In genomic region chr2:38666578-38666926, GRCh38 we compare ENCODE assay signal across 8 cellular contexts. TPM values are rescaled to one million over a fixed set of nuclear protein-coding genes. Genes with fewer than 3 reads are reported as not detected.
DNase-seq lines count a peak whose midpoint lies in the region; ATAC-seq, FAIRE-seq and TF ChIP-seq lines count a peak whose summit lies in the region.

No MANE protein-coding gene starts in this region.

- intact Hi-C loops in K562 (cut with micrococcal nuclease) = loop anchor here (1.0 kb wide), 1 partner anchor 65 kb away; no protein-coding TSS in a partner anchor

- peaks cover 23% of the 10 kb centered on the region for H3K79me2 ChIP-seq in K562 (ENCODE audit: control insufficient read depth, insufficient read depth, low read length)

- peak overlapping the region; percentile 67 to 93; a peak in 3 of 4 replicates for H3K9ac ChIP-seq in K562 (ENCODE audit: insufficient read depth in 1 of 2, low read depth in 2 of 2, low read length in 2 of 2)

- peaks cover 12% of the 10 kb centered on the region for H3K36me3 Mint-ChIP-seq in activated T-cell treated with anti-CD3 and anti-CD28 coated beads, Interleukin-2, amount 50 U/mL, for 4 hours (ENCODE audit: insufficient read depth)

- peak; percentile 13 to 23 for ATAC-seq in activated T-cell treated with anti-CD3 and anti-CD28 coated beads, Interleukin-2, amount 50 U/mL, for 4 hours
- ATAC-seq in K562 = peak; percentile 66
- ATAC-seq in left lobe of liver = peak; percentile 73

- peak overlapping the region; percentile 85 for H3K4me3 Mint-ChIP-seq in activated T-cell treated with anti-CD3 and anti-CD28 coated beads, Interleukin-2, amount 50 U/mL, for 4 hours

- H3K36me3 ChIP-seq in K562 (ENCODE audit: control insufficient read depth, insufficient read depth, low read length) = no peaks in the 10 kb centered on the region

- peak overlapping the region; percentile 99 for H2AFZ ChIP-seq in K562 (ENCODE audit: low read depth, low read length)

- CTCF ChIA-PET in K562 (lab: Yijun Ruan, JAX; ENCODE audit: low intra/inter-chr PET ratio) = no interaction called here

- 0% methylated on average over 3 of the region's 3 CpGs for WGBS in K562 (ENCODE audit: insufficient coverage, low coverage, missing lambda C conversion rate)

- no peak for DNase-seq in activated T-cell treated with anti-CD3 and anti-CD28 coated beads, Interleukin-2, amount 50 U/mL, for 4 hours
- no peak for DNase-seq in activated T-cell treated with anti-CD3 and anti-CD28 coated beads, Interleukin-2, amount 50 U/mL, for 48 hours
- DNase-seq in LoVo (ENCODE audit: low spot score) (peak; percentile 49), K562 (ENCODE audit: extremely low read depth in 1 of 4, low spot score in 3 of 4) (peak; percentile 17 to 50 (median 27)), left lobe of liver (ENCODE audit: low spot score) (peak; percentile 71), iPS-NIHi11 (ENCODE audit: low spot score) (no peak), KG1 (lab: John Stamatoyannopoulos, UW) (no peak)

- no peaks in the 10 kb centered on the region for H3K9me1 ChIP-seq in K562 (ENCODE audit: control insufficient read depth, insufficient read depth, low read length)

- H3K9me3 Mint-ChIP-seq in activated T-cell treated with anti-CD3 and anti-CD28 coated beads, Interleukin-2, amount 50 U/mL, for 4 hours = no peaks in the 10 kb centered on the region

- no peak for TF ChIP-seq EP300 in K562 (IDR thresholded peaks at IDR 0.05; ENCODE audit: low read length)

- in situ Hi-C loops in K562 (cut with MboI) = no loop called here

- H3K27ac ChIP-seq in K562 (ENCODE audit: extremely low read depth, low read depth, low read length) (peak overlapping the region; percentile 74), temporal lobe (ENCODE audit: low read depth, low read length) (peak overlapping the region; percentile 18)

- H3K27me3 ChIP-seq in K562 (ENCODE audit: control insufficient read depth in 2 of 2, insufficient read depth in 2 of 2, low read length in 2 of 2) = no peaks in the 10 kb centered on the region

- BruUV-seq in K562 (replicated peaks; lab: Mats Ljungman, UMichigan) = no TSS peak

- H3K4me2 ChIP-seq in K562 (ENCODE audit: insufficient read depth, low read length) = peak overlapping the region; percentile 97

- no peaks in the 10 kb centered on the region for H3K27me3 Mint-ChIP-seq in activated T-cell treated with anti-CD3 and anti-CD28 coated beads, Interleukin-2, amount 50 U/mL, for 4 hours (ENCODE audit: low read depth)

- H3K9me3 ChIP-seq in K562 (replicated peaks; ENCODE audit: control insufficient read depth, insufficient read depth, low read depth, low read length) = no peaks in the 10 kb centered on the region

- TF ChIP-seq CTCF in K562 (IDR thresholded peaks at IDR 0.05 in 2 of 3, conservative IDR thresholded peaks at IDR 0.05 in 1 of 3; ENCODE audit: insufficient read depth in 2 of 3, low read depth in 1 of 3, low read length in 3 of 3) = no peak

- no peak for TF ChIP-seq RAD21 in K562 (CRISPR knock-in tag; conservative IDR thresholded peaks at IDR 0.05 in 1 of 2, IDR thresholded peaks at IDR 0.05 in 1 of 2)

- H3K4me1 Mint-ChIP-seq in activated T-cell treated with anti-CD3 and anti-CD28 coated beads, Interleukin-2, amount 50 U/mL, for 4 hours (ENCODE audit: low read depth) = peaks cover 73% of the 10 kb centered on the region

- peaks cover 7 to 16% of the 10 kb centered on the region in 2 experiments; a peak in 4 of 5 replicates for H3K4me1 ChIP-seq in K562 (replicated peaks in 1 of 2; ENCODE audit: control insufficient read depth in 2 of 2, insufficient read depth in 2 of 2, low read length in 2 of 2)

- no peak for TF ChIP-seq POLR2A in K562 (conservative IDR thresholded peaks at IDR 0.05)

- POLR2A ChIA-PET in K562 (lab: Yijun Ruan, JAX) = interaction anchor here (0.9 to 3.5 kb wide), 6 partner anchors 13 to 84 kb away, joined by 3 to 18 read pairs (median 8); partner anchors contain the start of gene SRSF7

- H4K20me1 ChIP-seq in K562 (replicated peaks; ENCODE audit: control insufficient read depth, insufficient read depth, low read length) = no peaks in the 10 kb centered on the region

- peak; percentile 64 for FAIRE-seq in K562 (lab: Jason Lieb, UNC)

- peak overlapping the region; percentile 64 for H3K4me3 ChIP-seq in K562

TF ChIP-seq in K562, 482 proteins besides CTCF, POLR2A, EP300 and RAD21 (continues in another document):
- TF ChIP-seq ZNF584 (CRISPR knock-in tag; IDR thresholded peaks at IDR 0.05; ENCODE audit: low read depth) (no peak), ZNF79 (CRISPR knock-in tag; IDR thresholded peaks at IDR 0.05; ENCODE audit: low read depth) (no peak), ZFP91 (CRISPR knock-in tag; IDR thresholded peaks at IDR 0.05) (0 out of 2 replicates have a peak, but pooled peaks have one; percentile 0), GABPA (tag; conservative IDR thresholded peaks at IDR 0.05; ENCODE audit: low read depth) (no peak), NFRKB (IDR thresholded peaks at IDR 0.05; ENCODE audit: low read depth) (no peak), NR2C2 (CRISPR knock-in tag; IDR thresholded peaks at IDR 0.05) (no peak; the same call in 1 of the 2 replicates), NR2C2 (tag; IDR thresholded peaks at IDR 0.05) (0 out of 2 replicates have a peak, but pooled peaks have one; percentile 29), NR1H2 (CRISPR knock-in tag; IDR thresholded peaks at IDR 0.05) (0 out of 2 replicates have a peak, but pooled peaks have one; percentile 5), IRF1 (CRISPR knock-in tag; IDR thresholded peaks at IDR 0.05; ENCODE audit: borderline replicate concordance) (no peak), ZFX (CRISPR knock-in tag; IDR thresholded peaks at IDR 0.05) (peak; percentile 24; the same call in 1 of the 2 replicates), ZNF165 (CRISPR knock-in tag; IDR thresholded peaks at IDR 0.05; ENCODE audit: borderline replicate concordance) (no peak), TCF3 (CRISPR knock-in tag; IDR thresholded peaks at IDR 0.05) (0 out of 2 replicates have a peak, but pooled peaks have one; percentile 9), TEAD4 (IDR thresholded peaks at IDR 0.05; ENCODE audit: low read length) (0 out of 2 replicates have a peak, but pooled peaks have one; percentile 11), TEAD4 (CRISPR knock-in tag; IDR thresholded peaks at IDR 0.05; ENCODE audit: borderline replicate concordance) (no peak), ZNF431 (CRISPR knock-in tag; IDR thresholded peaks at IDR 0.05) (peak; percentile 67; the same call in 1 of the 2 replicates), CHCHD3 (CRISPR knock-in tag; IDR thresholded peaks at IDR 0.05) (no peak), ETV6 (IDR thresholded peaks at IDR 0.05; ENCODE audit: borderline replicate concordance in 1 of 2, low read depth in 2 of 2, low read length in 1 of 2) (peak in 1 of 2 experiments; percentile 89; a peak in 2 of 4 replicates), ETV6 (CRISPR knock-in tag; IDR thresholded peaks at IDR 0.05; ENCODE audit: borderline replicate concordance) (no peak), PML (IDR thresholded peaks at IDR 0.05; ENCODE audit: low read length) (0 out of 2 replicates have a peak, but pooled peaks have one; percentile 10)

RNA-seq across cellular contexts. Expression of gene GALM, which starts 0.6 kb away (rescaled TPM):
- total RNA-seq in activated T-cell treated with anti-CD3 and anti-CD28 coated beads, Interleukin-2, amount 50 U/mL, for 4 hours = 10 to 100 TPM; 35.2 to 77.9 (median 58.8) TPM
- 19.3 and 29.1 TPM in 2 replicates for total RNA-seq in K562 (2011; cell fraction: chromatin; rRNA removed; ENCODE audit: low replicate concordance)
- 22.4 and 22.5 TPM in 2 replicates for total RNA-seq in K562 (2011; cell fraction: nucleolus; rRNA removed)
- total RNA-seq in K562 (2011; cell fraction: nucleoplasm; rRNA removed) = 13.8 and 21.6 TPM in 2 replicates
- total RNA-seq in K562 (2014; rRNA removed) (21.8 and 27.9 TPM in 2 replicates), K562 (2014; rRNA removed; fragmentation: Illumina TruSeq; extraction: Trizol) (26.3 and 27.3 TPM in 2 replicates), K562 (2015; rRNA removed; fragmentation: Illumina TruSeq; extraction: Trizol) (22.1 and 23.9 TPM in 2 replicates), K562 (2021) (21.8 and 22.7 TPM in 2 replicates), left lobe of liver (28.5 TPM), temporal lobe (2.7 TPM)
- polyA plus RNA-seq in K562 (2011; rRNA removed) (36.8 and 43.6 TPM in 2 replicates), K562 (2014; fragmentation: Illumina TruSeq; extraction: Trizol) (32.7 and 33.4 TPM in 2 replicates), K562 (2014; fragmentation: Nextera tagmentation; extraction: Ambion mirVana) (10 to 100 TPM; 38.0 to 51.7 TPM), K562 (2014; rRNA removed) (23.3 and 24.3 TPM in 2 replicates)
- 23.9 and 46.7 TPM in 2 replicates for polyA plus RNA-seq in K562 (2011; cell fraction: cytosol; rRNA removed)
- polyA plus RNA-seq in K562 (2011; cell fraction: nucleus; rRNA removed) = 10.8 and 14.1 TPM in 2 replicates
- 14.1 and 59.1 TPM in 2 replicates for polyA plus RNA-seq in K562 (2012)
- polyA minus RNA-seq in K562 (2011; rRNA and poly(A)+ RNA removed) = 38.4 and 42.7 TPM in 2 replicates
- polyA minus RNA-seq in K562 (2011; cell fraction: cytosol; rRNA and poly(A)+ RNA removed) = 21.8 and 25.5 TPM in 2 replicates
- polyA minus RNA-seq in K562 (2011; cell fraction: nucleus; rRNA and poly(A)+ RNA removed) = 20.1 and 28.8 TPM in 2 replicates

Comparison
In these comparisons a context has a peak if more than half of its experiments do, and no peak if none do; other contexts are left out.
1. ATAC-seq: peak in every context shown above with its lines; median percentile 73 in left lobe of liver; 66 in K562; 18 in activated T-cell treated with anti-CD3 and anti-CD28 coated beads, Interleukin-2, amount 50 U/mL, for 4 hours.
2. DNase-seq: peak in LoVo (single experiment), K562 (4 of 4) and left lobe of liver (single experiment); none in activated T-cell treated with anti-CD3 and anti-CD28 coated beads, Interleukin-2, amount 50 U/mL, for 4 hours (single experiment), activated T-cell treated with anti-CD3 and anti-CD28 coated beads, Interleukin-2, amount 50 U/mL, for 48 hours (0 of 2), iPS-NIHi11 (single experiment) and KG1 (single experiment).